1 cellular context compared by ENCODE assay signal in genomic region chr15:74390552-74391288, GRCh38.
TF ChIP-seq lines count a peak whose summit lies in the region.

No MANE protein-coding gene starts in this region.

TF ChIP-seq in K562, 482 proteins besides CTCF, POLR2A, EP300 and RAD21 (continued from another document and continues in another):
- TF ChIP-seq THRA (IDR thresholded peaks at IDR 0.05) (no peak), SIN3B (IDR thresholded peaks at IDR 0.05; ENCODE audit: low read depth) (no peak), SMARCA5 (IDR thresholded peaks at IDR 0.05) (peak; percentile 17; the same call in 1 of the 2 replicates), TRIM28 (IDR thresholded peaks at IDR 0.05) (no peak), HDAC1 (IDR thresholded peaks at IDR 0.05) (no peak), YY1 (IDR thresholded peaks at IDR 0.05; ENCODE audit: borderline replicate concordance in 1 of 3, control insufficient read depth in 1 of 3, extremely low read depth in 1 of 3, insufficient read depth in 3 of 3, insufficient read length in 1 of 3, insufficient replicate concordance in 2 of 3, low read depth in 1 of 3, low read length in 2 of 3) (no peak), ZNF41 (CRISPR knock-in tag; conservative IDR thresholded peaks at IDR 0.05) (no peak), ILK (tag; IDR thresholded peaks at IDR 0.05; ENCODE audit: borderline replicate concordance, low read depth) (no peak), ARID2 (IDR thresholded peaks at IDR 0.05) (no peak), RBBP5 (IDR thresholded peaks at IDR 0.05; ENCODE audit: borderline replicate concordance, insufficient read depth, low read length, poor library complexity, severe bottlenecking) (no peak), SAFB2 (IDR thresholded peaks at IDR 0.05; ENCODE audit: borderline replicate concordance, low read depth, low read length, severe bottlenecking) (no peak), ARID4B (CRISPR knock-in tag; IDR thresholded peaks at IDR 0.05) (no peak), MLLT1 (IDR thresholded peaks at IDR 0.05) (no peak), CTBP1 (IDR thresholded peaks at IDR 0.05; ENCODE audit: borderline replicate concordance) (peak; percentile 100), PTTG1 (tag; IDR thresholded peaks at IDR 0.05; ENCODE audit: low read depth) (no peak), CHD1 (IDR thresholded peaks at IDR 0.05; ENCODE audit: low read length) (no peak), HNRNPL (IDR thresholded peaks at IDR 0.05; ENCODE audit: low read depth, low read length) (no peak), PURB (CRISPR knock-in tag; IDR thresholded peaks at IDR 0.05; ENCODE audit: low read depth) (no peak), KLF13 (tag; IDR thresholded peaks at IDR 0.05; ENCODE audit: borderline replicate concordance, low read depth) (no peak), CREB3L1 (IDR thresholded peaks at IDR 0.05; ENCODE audit: borderline replicate concordance, low read depth) (no peak), ATF1 (CRISPR knock-in tag; IDR thresholded peaks at IDR 0.05) (no peak), ATF1 (tag; IDR thresholded peaks at IDR 0.05) (no peak), ATF7 (IDR thresholded peaks at IDR 0.05) (no peak), TSC22D4 (tag; IDR thresholded peaks at IDR 0.05) (no peak), CREBBP (IDR thresholded peaks at IDR 0.05; ENCODE audit: low read depth, low read length) (no peak), RBFOX2 (IDR thresholded peaks at IDR 0.05; ENCODE audit: low read depth, low read length) (no peak), POLR3G (IDR thresholded peaks at IDR 0.05; ENCODE audit: extremely low read depth, insufficient read length, insufficient replicate concordance) (no peak), ZNF316 (IDR thresholded peaks at IDR 0.05) (no peak), MCM3 (IDR thresholded peaks at IDR 0.05) (no peak), U2AF1 (optimal IDR thresholded peaks at IDR 0.05; ENCODE audit: low read depth, low read length) (no peak), TEAD1 (CRISPR knock-in tag; IDR thresholded peaks at IDR 0.05) (peak in 1 of 2 experiments; percentile 8; a peak in 1 of 4 replicates), ZBED1 (IDR thresholded peaks at IDR 0.05) (no peak), HNRNPH1 (optimal IDR thresholded peaks at IDR 0.05; ENCODE audit: low read depth, low read length) (no peak), MBD2 (IDR thresholded peaks at IDR 0.05; ENCODE audit: borderline replicate concordance, low read depth) (no peak), HCFC1 (IDR thresholded peaks at IDR 0.05; ENCODE audit: low read depth, low read length) (no peak), ZNF274 (IDR thresholded peaks at IDR 0.05; ENCODE audit: borderline replicate concordance, low read depth, low read length) (no peak), CREB5 (CRISPR knock-in tag; IDR thresholded peaks at IDR 0.05) (no peak), TCF15 (CRISPR knock-in tag; IDR thresholded peaks at IDR 0.05) (no peak), PRMT5 (CRISPR knock-in tag; IDR thresholded peaks at IDR 0.05) (no peak), SMAD3 (CRISPR knock-in tag; conservative IDR thresholded peaks at IDR 0.05) (no peak), ZBTB7A (IDR thresholded peaks at IDR 0.05; ENCODE audit: borderline replicate concordance, control insufficient read depth, low read depth, low read length) (no peak), STAT5B (CRISPR knock-in tag; IDR thresholded peaks at IDR 0.05) (no peak), HEY1 (CRISPR knock-in tag; IDR thresholded peaks at IDR 0.05; ENCODE audit: borderline replicate concordance) (no peak), DEAF1 (CRISPR knock-in tag; IDR thresholded peaks at IDR 0.05) (no peak), TAF7 (tag; IDR thresholded peaks at IDR 0.05) (no peak), HMG20B (CRISPR knock-in tag; IDR thresholded peaks at IDR 0.05) (no peak)
